18 cellular contexts compared by ENCODE assay signal in genomic region chr12:29589852-29590251, GRCh38.
"Had no signal": no experiment of that assay in that cellular context is flagged by ENCODE, and none has a peak within 500 bp of the region (broad histone marks: within the 10 kb centered on the region; RNA-seq: fewer than 3 reads in every experiment).

No MANE protein-coding gene starts in this region.

- H3K4me3 Mint-ChIP-seq: activated CD4-positive, alpha-beta T cell treated with anti-CD3 and anti-CD28 coated beads, Interleukin-2, amount 10 ng/mL, durations not matched to agents 7 days and 5 days; activated CD8-positive, alpha-beta T cell treated with anti-CD3 and anti-CD28 coated beads, Interleukin-2, amount 10 ng/mL, durations not matched to agents 7 days and 5 days; activated naive CD4-positive, alpha-beta T cell treated with anti-CD3 and anti-CD28 coated beads for 36 hours; activated T-cell treated with anti-CD3 and anti-CD28 coated beads, Interleukin-2, amount 50 U/mL, for 24 hours; central memory CD8-positive, alpha-beta T cell had no signal

- H3K4me1 Mint-ChIP-seq: activated CD4-positive, alpha-beta T cell treated with anti-CD3 and anti-CD28 coated beads, Interleukin-2, amount 10 ng/mL, durations not matched to agents 7 days and 5 days; central memory CD8-positive, alpha-beta T cell had no signal

- H3K9me3 ChIP-seq: psoas muscle, tibial artery had no signal

- H3K4me3 ChIP-seq: coronary artery, psoas muscle, tibial artery had no signal

- H3K27ac Mint-ChIP-seq: activated CD4-positive, alpha-beta T cell treated with anti-CD3 and anti-CD28 coated beads, Interleukin-2, amount 10 ng/mL, durations not matched to agents 7 days and 5 days; activated CD8-positive, alpha-beta T cell treated with anti-CD3 and anti-CD28 coated beads, Interleukin-2, amount 10 ng/mL, durations not matched to agents 7 days and 5 days; activated naive CD4-positive, alpha-beta T cell treated with anti-CD3 and anti-CD28 coated beads for 36 hours; activated T-cell treated with anti-CD3 and anti-CD28 coated beads, Interleukin-2, amount 50 U/mL, for 24 hours; activated T-helper 2 cell treated with anti-CD3 and anti-CD28 coated beads, Interferon-gamma antibody, Interleukin-2, Interleukin-4, amounts not matched to agents 10 μg/mL and 5 μg/mL and 100 μg/mL, durations not matched to agents 14 hours and 24 hours and 36 hours had no signal

- H3K4me1 ChIP-seq: psoas muscle had no signal

- DNase-seq: activated CD4-positive, alpha-beta T cell treated with anti-CD3 and anti-CD28 coated beads, Interleukin-2, amount 10 ng/mL, durations not matched to agents 7 days and 5 days; activated CD8-positive, alpha-beta T cell treated with anti-CD3 and anti-CD28 coated beads, Interleukin-2, amount 10 ng/mL, durations not matched to agents 7 days and 5 days; activated naive CD4-positive, alpha-beta T cell treated with anti-CD3 and anti-CD28 coated beads for 36 hours; activated T-cell treated with anti-CD3 and anti-CD28 coated beads, Interleukin-2, amount 50 U/mL, for 24 hours; anterior cingulate cortex; left cardiac atrium; midbrain; psoas muscle; right cardiac atrium; stimulated activated naive CD8-positive, alpha-beta T cell treated with anti-CD3 and anti-CD28 coated beads, Interleukin-15, Interleukin-2, amounts not matched to agents 100 U/mL and 50 U/mL, for 24 hours; substantia nigra; T-helper 1 cell; tibial artery had no signal

- H3K27ac ChIP-seq: coronary artery, psoas muscle, tibial artery had no signal

- ATAC-seq: activated CD4-positive, CD25-positive, alpha-beta regulatory T cell treated with anti-CD3 and anti-CD28 coated beads, Interleukin-2, amount 50 U/mL, for 24 hours; activated CD8-positive, alpha-beta T cell treated with anti-CD3 and anti-CD28 coated beads, Interleukin-2, amount 10 ng/mL, durations not matched to agents 7 days and 5 days; esophagus mucosa; left cardiac atrium; psoas muscle; right cardiac atrium; stimulated activated naive CD8-positive, alpha-beta T cell treated with anti-CD3 and anti-CD28 coated beads, Interleukin-15, Interleukin-2, amounts not matched to agents 100 U/mL and 50 U/mL, for 24 hours had no signal

- H3K27me3 ChIP-seq: tibial artery had no signal

- H3K9me3 Mint-ChIP-seq: activated CD4-positive, alpha-beta T cell treated with anti-CD3 and anti-CD28 coated beads, Interleukin-2, amount 10 ng/mL, durations not matched to agents 7 days and 5 days; activated naive CD4-positive, alpha-beta T cell treated with anti-CD3 and anti-CD28 coated beads for 36 hours; activated T-cell treated with anti-CD3 and anti-CD28 coated beads, Interleukin-2, amount 50 U/mL, for 24 hours; activated T-helper 2 cell treated with anti-CD3 and anti-CD28 coated beads, Interferon-gamma antibody, Interleukin-2, Interleukin-4, amounts not matched to agents 10 μg/mL and 5 μg/mL and 100 μg/mL, durations not matched to agents 14 hours and 24 hours and 36 hours; central memory CD8-positive, alpha-beta T cell had no signal
